ENCODE assay signal across 14 cellular contexts in the genomic region with DNA sequence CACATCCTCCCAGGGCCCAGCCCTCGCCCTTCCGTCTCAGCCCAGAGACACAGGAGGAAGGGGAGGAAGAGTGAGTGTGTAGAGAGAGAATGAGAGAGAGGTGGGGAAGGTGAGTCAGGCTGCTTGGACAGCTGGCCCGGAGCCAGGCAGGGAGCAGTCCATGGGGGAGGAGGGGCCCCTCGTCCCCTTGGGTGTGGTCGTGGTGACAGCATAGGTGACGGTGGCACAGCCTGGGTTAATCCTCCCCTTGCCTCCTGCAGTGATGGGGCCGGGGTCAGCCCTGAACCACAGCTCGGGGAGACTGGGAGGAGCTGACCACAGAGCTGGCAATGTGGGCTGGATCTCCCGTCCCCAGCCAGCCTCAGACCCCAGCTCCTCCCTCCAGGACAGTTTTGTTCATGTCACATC. TPM values are rescaled to one million over a fixed set of nuclear protein-coding genes. Genes with fewer than 3 reads are reported as not detected.
DNase-seq lines count a peak whose midpoint lies in the region; ATAC-seq and FAIRE-seq lines count a peak whose summit lies in the region.
"Had no signal": no experiment of that assay in that cellular context is flagged by ENCODE, and none has a peak within 500 bp of the region (broad histone marks: within the 10 kb centered on the region; RNA-seq: fewer than 3 reads in every experiment).

No MANE protein-coding gene starts in this region.

- H3K27me3 Mint-ChIP-seq in activated CD4-positive, alpha-beta T cell treated with anti-CD3 and anti-CD28 coated beads for 36 hours, result peaks cover 2% of the 10 kb centered on the region
- H3K27me3 Mint-ChIP-seq: type B pancreatic cell had no signal

- H3K9me3 Mint-ChIP-seq in activated CD4-positive, alpha-beta T cell treated with anti-CD3 and anti-CD28 coated beads for 36 hours (ENCODE audit: low read depth), result no peaks in the 10 kb centered on the region
- H3K9me3 Mint-ChIP-seq: type B pancreatic cell had no signal

- no peak overlapping the region for H3K27ac Mint-ChIP-seq in activated CD4-positive, alpha-beta T cell treated with anti-CD3 and anti-CD28 coated beads for 36 hours
- H3K27ac Mint-ChIP-seq: type B pancreatic cell had no signal

- peak; percentile 67 for ATAC-seq in esophagus mucosa
- no peak for ATAC-seq in activated CD4-positive, alpha-beta T cell treated with anti-CD3 and anti-CD28 coated beads for 36 hours

- no peak overlapping the region for H3K4me3 Mint-ChIP-seq in activated CD4-positive, alpha-beta T cell treated with anti-CD3 and anti-CD28 coated beads for 36 hours
- H3K4me3 Mint-ChIP-seq: type B pancreatic cell had no signal

- no peaks in the 10 kb centered on the region for H3K36me3 Mint-ChIP-seq in activated CD4-positive, alpha-beta T cell treated with anti-CD3 and anti-CD28 coated beads for 36 hours (ENCODE audit: low read depth)
- H3K36me3 Mint-ChIP-seq: type B pancreatic cell had no signal

- intact Hi-C loops in activated CD4-positive, alpha-beta T cell treated with anti-CD3 and anti-CD28 coated beads for 36 hours (cut with DNase I, micrococcal nuclease), result no loop called here

- CTCF ChIA-PET in activated CD4-positive, alpha-beta T cell treated with anti-CD3 and anti-CD28 coated beads for 36 hours (lab: Charles Lee), result interaction anchor here (1.0 to 1.3 kb wide), 2 partner anchors 10 to 37 kb away, joined by 3 to 6 read pairs; no protein-coding TSS in a partner anchor

- H3K4me1 Mint-ChIP-seq in activated CD4-positive, alpha-beta T cell treated with anti-CD3 and anti-CD28 coated beads for 36 hours, result no peaks in the 10 kb centered on the region

- peak overlapping the region; percentile 89 for H3K27ac ChIP-seq in substantia nigra (ENCODE audit: low read depth, low read length, poor library complexity, severe bottlenecking)

- DNase-seq in HTR-8/SVneo (ENCODE audit: insufficient read length, low spot score), result peak; percentile 59
- DNase-seq in SW480 (ENCODE audit: low spot score), result peak; percentile 70
- DNase-seq in substantia nigra (lab: John Stamatoyannopoulos, UW), result no peak
- DNase-seq in nucleus accumbens (lab: John Stamatoyannopoulos, UW), result no peak
- no peak for DNase-seq in effector CD4-positive, alpha-beta T cell
- no peak for DNase-seq in activated CD4-positive, alpha-beta T cell treated with anti-CD3 and anti-CD28 coated beads for 36 hours
- DNase-seq in HCEC 1CT, result no peak
- DNase-seq: activated CD4-positive, CD25-positive, alpha-beta regulatory T cell treated with anti-CD3 and anti-CD28 coated beads, Interleukin-2, amount 50 U/mL, for 72 hours; activated T-cell treated with anti-CD3 and anti-CD28 coated beads, Interleukin-2, amount 50 U/mL, for 48 hours; NCI-H1436 treated with DMSO at 0.1 percent for 48 hours; NCI-H82 had no signal

- POLR2A ChIA-PET in activated CD4-positive, alpha-beta T cell treated with anti-CD3 and anti-CD28 coated beads for 36 hours (lab: Charles Lee), result no interaction called here

- peak; percentile 91 for FAIRE-seq in HTR-8/SVneo (lab: Jason Lieb, UNC)

RNA-seq across cellular contexts. Expression of gene FA2H, which starts 36.5 kb away (rescaled TPM):
- 1.3 TPM for total RNA-seq in esophagus mucosa
- not detected for total RNA-seq in activated CD4-positive, alpha-beta T cell treated with anti-CD3 and anti-CD28 coated beads for 36 hours
- total RNA-seq: omental fat pad had no signal

RNA-seq across cellular contexts. Expression of gene MLKL, which starts 37.5 kb away (rescaled TPM):
- total RNA-seq in esophagus mucosa, result 12.4 TPM
- total RNA-seq in activated CD4-positive, alpha-beta T cell treated with anti-CD3 and anti-CD28 coated beads for 36 hours, result 10 to 100 TPM; 30.3 TPM

Comparison
In these comparisons a context has a peak if more than half of its experiments do, and no peak if none do; other contexts are left out.
1. DNase-seq: peak in HTR-8/SVneo (single experiment) and SW480 (single experiment); none in substantia nigra (0 of 49), nucleus accumbens (0 of 56), effector CD4-positive, alpha-beta T cell (single experiment), activated CD4-positive, alpha-beta T cell treated with anti-CD3 and anti-CD28 coated beads for 36 hours (single experiment) and HCEC 1CT (single experiment).